ENCODE assay signal across 1 cellular context in the genomic region with DNA sequence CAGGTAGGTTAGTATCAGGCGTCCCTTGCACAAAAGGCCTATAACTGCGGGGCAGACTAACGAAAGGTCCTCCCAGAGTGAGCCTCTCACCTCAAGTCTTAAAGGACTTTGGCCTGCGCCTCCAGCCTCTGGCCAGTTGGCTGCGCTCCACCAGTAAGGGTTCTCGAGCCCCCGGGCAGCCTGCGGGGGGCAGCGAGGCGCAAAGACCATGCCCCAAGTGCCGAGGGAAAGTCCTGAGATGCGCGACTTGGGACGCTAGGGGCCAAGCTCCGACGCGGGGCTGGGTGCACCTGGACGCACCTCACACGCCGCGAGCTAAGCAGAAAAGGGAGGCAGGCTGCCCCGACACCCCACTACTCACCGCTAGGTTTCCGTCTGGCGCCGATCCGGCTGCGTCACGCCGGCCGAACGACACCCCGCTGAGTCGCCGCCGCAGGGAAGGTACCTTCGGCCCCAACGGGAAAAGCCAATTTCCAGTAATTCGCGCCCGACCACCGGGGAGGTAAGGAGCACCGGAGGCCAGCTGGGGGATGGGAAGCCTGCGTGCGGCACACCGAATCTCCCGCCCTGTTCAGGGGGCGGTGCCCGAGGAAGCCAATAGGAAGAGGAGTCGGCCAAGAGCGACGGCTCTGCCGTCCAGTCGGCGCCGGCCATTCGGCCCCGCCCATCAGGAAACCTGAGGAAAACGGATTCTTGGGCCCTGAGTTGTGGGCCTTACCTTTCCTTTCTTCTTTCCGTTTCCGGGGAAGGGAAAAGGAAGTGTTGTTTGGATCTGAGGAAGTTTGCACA.
TF ChIP-seq lines count a peak whose summit lies in the region.

ORC2 (minus strand) TSS at position 532 of the 789 bp plus-strand sequence. CDS start 5,537 bp downstream, outside the sequence.

TF ChIP-seq in K562, 482 proteins besides CTCF, POLR2A, EP300 and RAD21 (continued from another document and continues in another):
- no peak for TF ChIP-seq PCBP1 (IDR thresholded peaks at IDR 0.05; ENCODE audit: low read depth, low read length, poor library complexity, severe bottlenecking)
- TF ChIP-seq ZNF75A (CRISPR knock-in tag; IDR thresholded peaks at IDR 0.05) = no peak
- TF ChIP-seq HOXB6 (CRISPR knock-in tag; IDR thresholded peaks at IDR 0.05; ENCODE audit: borderline replicate concordance) = no peak
- TF ChIP-seq ZEB2 (IDR thresholded peaks at IDR 0.05) = peak; percentile 77
- TF ChIP-seq RFX7 (CRISPR knock-in tag; IDR thresholded peaks at IDR 0.05) = no peak
- TF ChIP-seq, protein P1, sequence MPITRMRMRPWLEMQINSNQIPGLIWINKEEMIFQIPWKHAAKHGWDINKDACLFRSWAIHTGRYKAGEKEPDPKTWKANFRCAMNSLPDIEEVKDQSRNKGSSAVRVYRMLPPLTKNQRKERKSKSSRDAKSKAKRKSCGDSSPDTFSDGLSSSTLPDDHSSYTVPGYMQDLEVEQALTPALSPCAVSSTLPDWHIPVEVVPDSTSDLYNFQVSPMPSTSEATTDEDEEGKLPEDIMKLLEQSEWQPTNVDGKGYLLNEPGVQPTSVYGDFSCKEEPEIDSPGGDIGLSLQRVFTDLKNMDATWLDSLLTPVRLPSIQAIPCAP (CRISPR knock-in tag; IDR thresholded peaks at IDR 0.05; ENCODE audit: borderline replicate concordance) = no peak
- TF ChIP-seq ZNF347 (CRISPR knock-in tag; IDR thresholded peaks at IDR 0.05; ENCODE audit: low read depth) = no peak
- no peak for TF ChIP-seq U2AF2 (optimal IDR thresholded peaks at IDR 0.05; ENCODE audit: low read depth, low read length)
- TF ChIP-seq RBM22 (IDR thresholded peaks at IDR 0.05; ENCODE audit: low read depth, low read length, poor library complexity, severe bottlenecking) = peak; percentile 64
- TF ChIP-seq HMG20B (CRISPR knock-in tag; IDR thresholded peaks at IDR 0.05) = no peak
- TF ChIP-seq, protein P2, sequence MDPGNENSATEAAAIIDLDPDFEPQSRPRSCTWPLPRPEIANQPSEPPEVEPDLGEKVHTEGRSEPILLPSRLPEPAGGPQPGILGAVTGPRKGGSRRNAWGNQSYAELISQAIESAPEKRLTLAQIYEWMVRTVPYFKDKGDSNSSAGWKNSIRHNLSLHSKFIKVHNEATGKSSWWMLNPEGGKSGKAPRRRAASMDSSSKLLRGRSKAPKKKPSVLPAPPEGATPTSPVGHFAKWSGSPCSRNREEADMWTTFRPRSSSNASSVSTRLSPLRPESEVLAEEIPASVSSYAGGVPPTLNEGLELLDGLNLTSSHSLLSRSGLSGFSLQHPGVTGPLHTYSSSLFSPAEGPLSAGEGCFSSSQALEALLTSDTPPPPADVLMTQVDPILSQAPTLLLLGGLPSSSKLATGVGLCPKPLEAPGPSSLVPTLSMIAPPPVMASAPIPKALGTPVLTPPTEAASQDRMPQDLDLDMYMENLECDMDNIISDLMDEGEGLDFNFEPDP (CRISPR knock-in tag; IDR thresholded peaks at IDR 0.05) = no peak
- TF ChIP-seq, protein P3, sequence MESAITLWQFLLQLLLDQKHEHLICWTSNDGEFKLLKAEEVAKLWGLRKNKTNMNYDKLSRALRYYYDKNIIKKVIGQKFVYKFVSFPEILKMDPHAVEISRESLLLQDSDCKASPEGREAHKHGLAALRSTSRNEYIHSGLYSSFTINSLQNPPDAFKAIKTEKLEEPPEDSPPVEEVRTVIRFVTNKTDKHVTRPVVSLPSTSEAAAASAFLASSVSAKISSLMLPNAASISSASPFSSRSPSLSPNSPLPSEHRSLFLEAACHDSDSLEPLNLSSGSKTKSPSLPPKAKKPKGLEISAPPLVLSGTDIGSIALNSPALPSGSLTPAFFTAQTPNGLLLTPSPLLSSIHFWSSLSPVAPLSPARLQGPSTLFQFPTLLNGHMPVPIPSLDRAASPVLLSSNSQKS (CRISPR knock-in tag; IDR thresholded peaks at IDR 0.05) = no peak
- TF ChIP-seq E2F1 (CRISPR knock-in tag; IDR thresholded peaks at IDR 0.05) = peak; percentile 82; the same call in 1 of the 2 replicates
- TF ChIP-seq ZNF282 (CRISPR knock-in tag; IDR thresholded peaks at IDR 0.05) = no peak
- TF ChIP-seq SNIP1 (IDR thresholded peaks at IDR 0.05; ENCODE audit: low read depth) = no peak
- TF ChIP-seq PRPF4 (IDR thresholded peaks at IDR 0.05; ENCODE audit: insufficient read depth, low read depth, low read length, poor library complexity, severe bottlenecking) = peak; percentile 30
- TF ChIP-seq MYC (IDR thresholded peaks at IDR 0.05; ENCODE audit: low read depth, low read length) = peak; percentile 38; the same call in 1 of the 2 replicates
- TF ChIP-seq MYC (CRISPR knock-in tag; IDR thresholded peaks at IDR 0.05; ENCODE audit: borderline replicate concordance, low read depth) = peak; percentile 51; the same call in 1 of the 2 replicates
- TF ChIP-seq GTF3C2 (IDR thresholded peaks at IDR 0.05; ENCODE audit: borderline replicate concordance, extremely low read depth, insufficient read length) = no peak
- no peak for TF ChIP-seq ZZZ3 (IDR thresholded peaks at IDR 0.05)
- TF ChIP-seq, protein P4, sequence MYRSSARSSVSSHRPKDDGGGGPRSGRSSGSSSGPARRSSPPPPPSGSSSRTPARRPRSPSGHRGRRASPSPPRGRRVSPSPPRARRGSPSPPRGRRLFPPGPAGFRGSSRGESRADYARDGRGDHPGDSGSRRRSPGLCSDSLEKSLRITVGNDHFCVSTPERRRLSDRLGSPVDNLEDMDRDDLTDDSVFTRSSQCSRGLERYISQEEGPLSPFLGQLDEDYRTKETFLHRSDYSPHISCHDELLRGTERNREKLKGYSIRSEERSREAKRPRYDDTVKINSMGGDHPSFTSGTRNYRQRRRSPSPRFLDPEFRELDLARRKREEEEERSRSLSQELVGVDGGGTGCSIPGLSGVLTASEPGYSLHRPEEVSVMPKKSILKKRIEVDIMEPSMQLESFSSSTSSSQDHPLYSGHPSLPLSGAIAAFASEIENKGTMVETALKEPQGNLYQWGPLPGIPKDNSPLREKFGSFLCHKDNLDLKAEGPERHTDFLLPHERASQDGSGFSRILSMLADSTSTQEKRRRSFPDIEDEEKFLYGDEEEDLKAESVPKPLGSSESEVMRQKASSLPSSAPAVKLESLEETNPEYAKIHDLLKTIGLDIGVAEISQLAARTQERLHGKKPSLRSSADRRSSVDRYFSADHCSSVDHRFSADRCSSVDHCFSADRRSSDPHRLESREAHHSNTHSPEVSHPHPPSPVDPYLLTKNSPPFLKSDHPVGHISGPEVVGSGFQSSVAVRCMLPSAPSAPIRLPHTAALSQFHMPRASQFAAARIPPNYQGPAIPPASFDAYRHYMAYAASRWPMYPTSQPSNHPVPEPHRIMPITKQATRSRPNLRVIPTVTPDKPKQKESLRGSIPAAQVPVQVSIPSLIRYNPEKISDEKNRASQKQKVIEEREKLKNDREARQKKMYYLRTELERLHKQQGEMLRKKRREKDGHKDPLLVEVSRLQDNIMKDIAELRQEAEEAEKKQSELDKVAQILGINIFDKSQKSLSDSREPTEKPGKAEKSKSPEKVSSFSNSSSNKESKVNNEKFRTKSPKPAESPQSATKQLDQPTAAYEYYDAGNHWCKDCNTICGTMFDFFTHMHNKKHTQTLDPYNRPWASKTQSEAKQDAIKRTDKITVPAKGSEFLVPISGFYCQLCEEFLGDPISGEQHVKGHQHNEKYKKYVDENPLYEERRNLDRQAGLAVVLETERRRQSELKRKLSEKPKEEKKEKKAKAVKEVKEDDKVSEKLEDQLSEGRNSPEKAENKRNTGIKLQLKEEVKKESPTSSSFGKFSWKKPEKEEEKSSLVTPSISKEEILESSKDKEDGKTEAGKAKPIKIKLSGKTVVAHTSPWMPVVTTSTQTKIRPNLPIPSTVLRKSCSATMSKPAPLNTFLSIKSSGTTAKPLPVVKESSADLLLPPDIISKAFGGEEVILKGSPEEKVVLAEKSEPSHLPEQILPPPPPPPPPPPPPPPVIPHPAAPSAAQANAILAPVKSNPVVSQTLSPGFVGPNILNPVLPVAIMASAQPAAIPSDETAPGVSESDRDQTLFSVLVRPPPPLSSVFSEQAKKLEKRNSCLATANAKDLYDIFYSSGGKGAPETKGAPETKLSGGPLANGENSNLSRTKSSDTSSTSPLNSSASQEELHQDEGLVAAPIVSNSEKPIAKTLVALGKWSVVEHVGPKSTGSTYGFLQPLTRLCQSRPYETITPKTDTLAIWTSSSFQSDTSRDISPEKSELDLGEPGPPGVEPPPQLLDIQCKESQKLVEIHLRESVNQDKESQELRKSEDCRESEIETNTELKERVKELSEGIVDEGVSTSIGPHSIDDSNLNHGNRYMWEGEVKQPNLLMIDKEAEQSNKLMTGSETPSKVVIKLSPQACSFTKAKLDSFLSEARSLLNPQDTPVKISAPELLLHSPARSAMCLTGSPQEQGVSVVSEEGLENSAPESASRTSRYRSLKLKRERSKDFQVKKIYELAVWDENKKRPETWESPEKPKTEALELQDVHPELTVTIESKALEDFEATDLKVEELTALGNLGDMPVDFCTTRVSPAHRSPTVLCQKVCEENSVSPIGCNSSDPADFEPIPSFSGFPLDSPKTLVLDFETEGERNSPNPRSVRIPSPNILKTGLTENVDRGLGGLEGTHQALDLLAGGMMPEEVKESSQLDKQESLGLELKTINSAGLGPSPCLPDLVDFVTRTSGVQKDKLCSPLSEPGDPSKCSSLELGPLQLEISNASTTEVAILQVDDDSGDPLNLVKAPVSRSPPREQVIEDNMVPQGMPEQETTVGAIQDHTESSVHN (IDR thresholded peaks at IDR 0.05; ENCODE audit: borderline replicate concordance in 1 of 2, low read depth in 1 of 2) = no peak
- no peak for TF ChIP-seq DMBX1 (CRISPR knock-in tag; IDR thresholded peaks at IDR 0.05; ENCODE audit: borderline replicate concordance)
- TF ChIP-seq TRIM24 (IDR thresholded peaks at IDR 0.05) = no peak
- peak; percentile 59 for TF ChIP-seq C11orf30 (IDR thresholded peaks at IDR 0.05; ENCODE audit: low read depth)
- TF ChIP-seq ASH1L (IDR thresholded peaks at IDR 0.05; ENCODE audit: borderline replicate concordance, low read depth, partially characterized antibody) = peak; percentile 85
- peak; percentile 74; the same call in 1 of the 2 replicates for TF ChIP-seq EHMT2 (IDR thresholded peaks at IDR 0.05)
- TF ChIP-seq, protein P5, sequence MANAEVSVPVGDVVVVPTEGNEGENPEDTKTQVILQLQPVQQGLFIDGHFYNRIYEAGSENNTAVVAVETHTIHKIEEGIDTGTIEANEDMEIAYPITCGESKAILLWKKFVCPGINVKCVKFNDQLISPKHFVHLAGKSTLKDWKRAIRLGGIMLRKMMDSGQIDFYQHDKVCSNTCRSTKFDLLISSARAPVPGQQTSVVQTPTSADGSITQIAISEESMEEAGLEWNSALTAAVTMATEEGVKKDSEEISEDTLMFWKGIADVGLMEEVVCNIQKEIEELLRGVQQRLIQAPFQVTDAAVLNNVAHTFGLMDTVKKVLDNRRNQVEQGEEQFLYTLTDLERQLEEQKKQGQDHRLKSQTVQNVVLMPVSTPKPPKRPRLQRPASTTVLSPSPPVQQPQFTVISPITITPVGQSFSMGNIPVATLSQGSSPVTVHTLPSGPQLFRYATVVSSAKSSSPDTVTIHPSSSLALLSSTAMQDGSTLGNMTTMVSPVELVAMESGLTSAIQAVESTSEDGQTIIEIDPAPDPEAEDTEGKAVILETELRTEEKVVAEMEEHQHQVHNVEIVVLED (CRISPR knock-in tag; IDR thresholded peaks at IDR 0.05) = 0 out of 2 replicates have a peak, but pooled peaks have one; percentile 34
- 0 out of 2 replicates have a peak, but pooled peaks have one; percentile 14 for TF ChIP-seq SMARCA4 (IDR thresholded peaks at IDR 0.05)
- TF ChIP-seq, protein P6, sequence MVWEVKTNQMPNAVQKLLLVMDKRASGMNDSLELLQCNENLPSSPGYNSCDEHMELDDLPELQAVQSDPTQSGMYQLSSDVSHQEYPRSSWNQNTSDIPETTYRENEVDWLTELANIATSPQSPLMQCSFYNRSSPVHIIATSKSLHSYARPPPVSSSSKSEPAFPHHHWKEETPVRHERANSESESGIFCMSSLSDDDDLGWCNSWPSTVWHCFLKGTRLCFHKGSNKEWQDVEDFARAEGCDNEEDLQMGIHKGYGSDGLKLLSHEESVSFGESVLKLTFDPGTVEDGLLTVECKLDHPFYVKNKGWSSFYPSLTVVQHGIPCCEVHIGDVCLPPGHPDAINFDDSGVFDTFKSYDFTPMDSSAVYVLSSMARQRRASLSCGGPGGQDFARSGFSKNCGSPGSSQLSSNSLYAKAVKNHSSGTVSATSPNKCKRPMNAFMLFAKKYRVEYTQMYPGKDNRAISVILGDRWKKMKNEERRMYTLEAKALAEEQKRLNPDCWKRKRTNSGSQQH (CRISPR knock-in tag; IDR thresholded peaks at IDR 0.05) = no peak
- TF ChIP-seq FOXM1 (IDR thresholded peaks at IDR 0.05; ENCODE audit: low read depth) = no peak
- no peak for TF ChIP-seq FOXM1 (CRISPR knock-in tag; IDR thresholded peaks at IDR 0.05; ENCODE audit: low read depth)
- no peak for TF ChIP-seq YBX1 (IDR thresholded peaks at IDR 0.05)
- TF ChIP-seq TEAD2 (tag; IDR thresholded peaks at IDR 0.05) = no peak
- TF ChIP-seq CBX2 (IDR thresholded peaks at IDR 0.05; ENCODE audit: insufficient read depth, low read length, poor library complexity, severe bottlenecking) = no peak
- no peak for TF ChIP-seq ZKSCAN8 (CRISPR knock-in tag; IDR thresholded peaks at IDR 0.05)
- TF ChIP-seq PREB (CRISPR knock-in tag; IDR thresholded peaks at IDR 0.05) = no peak
